ENCODE assay signal across 8 cellular contexts in genomic region chr17:42180411-42180921, GRCh38. TPM values are rescaled to one million over a fixed set of nuclear protein-coding genes. Genes with fewer than 3 reads are reported as not detected.
DNase-seq lines count a peak whose midpoint lies in the region; ATAC-seq, FAIRE-seq and TF ChIP-seq lines count a peak whose summit lies in the region.

No MANE protein-coding gene starts in this region.

- DNase-seq in CD4-positive, CD25-positive, alpha-beta regulatory T cell: no peak
- no peak for DNase-seq in HL-60 (ENCODE audit: low read depth in 1 of 2, low spot score in 1 of 2)
- no peak for DNase-seq in caudate nucleus (lab: John Stamatoyannopoulos, UW)
- DNase-seq in stimulated activated CD4-positive, alpha-beta T cell treated with anti-CD3 and anti-CD28 coated beads, Interleukin-4, amount 100 ng/mL, for 1 hour: no peak
- no peak for DNase-seq in RCC 7860 (ENCODE audit: low spot score)
- no peak for DNase-seq in NCI-H2029 treated with DMSO at 0.1 percent for 48 hours (lab: John Stamatoyannopoulos, UW)

- TF ChIP-seq CTCF in HL-60 (IDR thresholded peaks at IDR 0.05; ENCODE audit: insufficient read depth, low read length) (no peak), neural cell (IDR thresholded peaks at IDR 0.05; ENCODE audit: poor library complexity, severe bottlenecking) (no peak)

- H3K9me3 Mint-ChIP-seq in CD4-positive, CD25-positive, alpha-beta regulatory T cell: peaks cover 0 to 2% (median 0%) of the 10 kb centered on the region in 7 donors

- H3K79me2 ChIP-seq in neural cell (replicated peaks; ENCODE audit: insufficient read depth, low read length): no peaks in the 10 kb centered on the region

- no peak for FAIRE-seq in RCC 7860 (lab: Jason Lieb, UNC)

- peak overlapping the region; percentile 13 for H3K4me3 ChIP-seq in CD4-positive, CD25-positive, alpha-beta regulatory T cell (ENCODE audit: low read depth, low read length)
- peak overlapping the region; percentile 61 for H3K4me3 ChIP-seq in HL-60 (replicated peaks; ENCODE audit: insufficient read depth, low read length)
- peak overlapping the region; percentile 75 for H3K4me3 ChIP-seq in neural cell (ENCODE audit: low read length)

- TF ChIP-seq RAD21 in neural cell (conservative IDR thresholded peaks at IDR 0.05): no peak

- no peak overlapping the region for H3K4me2 ChIP-seq in neural cell (ENCODE audit: low read length)

- H3K27ac Mint-ChIP-seq in CD4-positive, CD25-positive, alpha-beta regulatory T cell: no peak overlapping the region

- no peaks in the 10 kb centered on the region for H3K9me3 ChIP-seq in CD4-positive, CD25-positive, alpha-beta regulatory T cell (ENCODE audit: control insufficient read depth in 2 of 2, low read length in 2 of 2)
- H3K9me3 ChIP-seq in neural cell (ENCODE audit: low read length): no peaks in the 10 kb centered on the region

- H3K36me3 ChIP-seq in CD4-positive, CD25-positive, alpha-beta regulatory T cell (ENCODE audit: control insufficient read depth, insufficient read depth, low read length): no peaks in the 10 kb centered on the region
- no peaks in the 10 kb centered on the region for H3K36me3 ChIP-seq in neural cell (ENCODE audit: insufficient read depth, low read length)

- no peaks in the 10 kb centered on the region for H3K9me2 ChIP-seq in neural cell (ENCODE audit: insufficient read depth, low read length)

- no peak overlapping the region for H3K27ac ChIP-seq in CD4-positive, CD25-positive, alpha-beta regulatory T cell (ENCODE audit: insufficient read depth, low read length, poor library complexity, severe bottlenecking)
- H3K27ac ChIP-seq in HL-60 (replicated peaks) (no peak overlapping the region), caudate nucleus (ENCODE audit: low read depth, low read length) (peak overlapping the region; percentile 6), neural cell (ENCODE audit: low read length) (no peak overlapping the region)

- H4K20me1 ChIP-seq in neural cell (ENCODE audit: insufficient read depth): no peaks in the 10 kb centered on the region

- no peaks in the 10 kb centered on the region for H3F3A ChIP-seq in neural cell (ENCODE audit: insufficient read depth, low read length, poor library complexity, severe bottlenecking)

- H3K4me3 Mint-ChIP-seq in CD4-positive, CD25-positive, alpha-beta regulatory T cell: peak overlapping the region in 3 of 4 donors; percentile 62 to 71 (median 64)

- no peaks in the 10 kb centered on the region for H3K36me3 Mint-ChIP-seq in CD4-positive, CD25-positive, alpha-beta regulatory T cell

- H3K4me1 Mint-ChIP-seq in CD4-positive, CD25-positive, alpha-beta regulatory T cell: peaks cover 15 to 67% (median 31%) of the 10 kb centered on the region in 4 donors

- ATAC-seq in CD4-positive, CD25-positive, alpha-beta regulatory T cell (ENCODE audit: low read depth in 2 of 2): no peak
- no peak for ATAC-seq in HG03175 (IDR thresholded peaks at IDR 0.05; ENCODE audit: unreplicated experiment)

- TF ChIP-seq EP300 in neural cell (conservative IDR thresholded peaks at IDR 0.05; ENCODE audit: poor library complexity, severe bottlenecking): no peak

- no peaks in the 10 kb centered on the region for H3K27me3 ChIP-seq in CD4-positive, CD25-positive, alpha-beta regulatory T cell (ENCODE audit: control insufficient read depth, insufficient read depth, low read length)
- H3K27me3 ChIP-seq in HL-60 (ENCODE audit: insufficient read depth, poor library complexity, severe bottlenecking) (no peaks in the 10 kb centered on the region), neural cell (ENCODE audit: insufficient read depth, low read depth, low read length) (peaks cover 57% of the 10 kb centered on the region)

- H3K4me1 ChIP-seq in CD4-positive, CD25-positive, alpha-beta regulatory T cell (ENCODE audit: control insufficient read depth, insufficient read depth, low read length, poor library complexity, severe bottlenecking): peaks cover 54% of the 10 kb centered on the region

- H2AFZ ChIP-seq in neural cell (ENCODE audit: low read depth, low read length): peak overlapping the region; percentile 14

- peak overlapping the region; percentile 54 for H3K9ac ChIP-seq in neural cell (ENCODE audit: low read length)

- H3K27me3 Mint-ChIP-seq in CD4-positive, CD25-positive, alpha-beta regulatory T cell: peaks cover 12% of the 10 kb centered on the region

TF ChIP-seq in neural cell, 6 proteins besides CTCF, POLR2A, EP300 and RAD21:
- TF ChIP-seq REST (IDR thresholded peaks at IDR 0.05; ENCODE audit: borderline replicate concordance) (no peak), MXI1 (conservative IDR thresholded peaks at IDR 0.05; ENCODE audit: poor library complexity, severe bottlenecking) (no peak), SMC3 (conservative IDR thresholded peaks at IDR 0.05; ENCODE audit: poor library complexity) (no peak), POLR2AphosphoS5 (IDR thresholded peaks at IDR 0.05) (no peak), EZH2 (IDR thresholded peaks at IDR 0.05; ENCODE audit: borderline replicate concordance, insufficient read depth, low read length, poor library complexity, severe bottlenecking) (no peak), TAF1 (IDR thresholded peaks at IDR 0.05; ENCODE audit: low read depth) (no peak)

RNA-seq across cellular contexts. Expression of gene KCNH4, which starts 0.5 kb away (rescaled TPM):
- 0.47 TPM for total RNA-seq in CD4-positive, CD25-positive, alpha-beta regulatory T cell
- polyA plus RNA-seq in CD4-positive, CD25-positive, alpha-beta regulatory T cell: not detected
- polyA plus RNA-seq in neural cell: 0.56 and 0.78 TPM in 2 replicates
- polyA minus RNA-seq in neural cell: 1.2 TPM in 2 replicates

RNA-seq across cellular contexts. Expression of gene HCRT, which starts 4.8 kb away (rescaled TPM):
- total RNA-seq in CD4-positive, CD25-positive, alpha-beta regulatory T cell: not detected
- polyA plus RNA-seq in CD4-positive, CD25-positive, alpha-beta regulatory T cell: not detected
- polyA plus RNA-seq in neural cell: not detected in 2 replicates
- not detected in 2 replicates for polyA minus RNA-seq in neural cell

RNA-seq across cellular contexts. Expression of gene GHDC, which starts 13.8 kb away (rescaled TPM):
- 13.6 TPM for total RNA-seq in CD4-positive, CD25-positive, alpha-beta regulatory T cell
- 10 to 100 TPM; 11.1 to 17.8 (median 13.2) TPM for polyA plus RNA-seq in CD4-positive, CD25-positive, alpha-beta regulatory T cell
- 2.5 and 3.2 TPM in 2 replicates for polyA plus RNA-seq in neural cell
- 0.49 and 1.4 TPM in 2 replicates for polyA minus RNA-seq in neural cell

RNA-seq across cellular contexts. Expression of gene RAB5C, which starts 25.7 kb away (rescaled TPM):
- 93.7 TPM for total RNA-seq in CD4-positive, CD25-positive, alpha-beta regulatory T cell
- 10 to 100 TPM; 56.0 to 98.5 (median 69.9) TPM for polyA plus RNA-seq in CD4-positive, CD25-positive, alpha-beta regulatory T cell
- polyA plus RNA-seq in neural cell: 95.9 and 97.2 TPM in 2 replicates
- 69.8 and 76.2 TPM in 2 replicates for polyA minus RNA-seq in neural cell

RNA-seq across cellular contexts. Expression of gene HSPB9, which starts 57.9 kb away (rescaled TPM):
- total RNA-seq in CD4-positive, CD25-positive, alpha-beta regulatory T cell: not detected
- polyA plus RNA-seq in CD4-positive, CD25-positive, alpha-beta regulatory T cell: under 1 TPM in 2 of 4 donors, not detected in 2; 0.08 to 0.28 TPM
- polyA plus RNA-seq in neural cell: not detected in 2 replicates
- polyA minus RNA-seq in neural cell: not detected in 2 replicates

Comparison
In these comparisons a context has a peak if more than half of its experiments do, and no peak if none do; other contexts are left out.
1. H3K4me3 ChIP-seq: peak in every context shown above with its lines; median percentile 75 in neural cell; 61 in HL-60; 13 in CD4-positive, CD25-positive, alpha-beta regulatory T cell.